Comparison of ENCODE assay signal across 1 cellular context in genomic region chr6:110217255-110217654, GRCh38.
TF ChIP-seq lines count a peak whose summit lies in the region.

No MANE protein-coding gene starts in this region.

TF ChIP-seq in HepG2, 621 proteins besides CTCF, POLR2A, EP300 and RAD21:
- TF ChIP-seq PRDM15 (CRISPR knock-in tag; IDR thresholded peaks at IDR 0.05) (no peak), FLYWCH1 (CRISPR knock-in tag; IDR thresholded peaks at IDR 0.05) (no peak), ZKSCAN5 (CRISPR knock-in tag; IDR thresholded peaks at IDR 0.05) (no peak), ZNF556 (CRISPR knock-in tag; IDR thresholded peaks at IDR 0.05; ENCODE audit: borderline replicate concordance) (no peak)
